ENCODE assay signal across 14 cellular contexts in genomic region chr15:67050522-67051087, GRCh38. TPM values are rescaled to one million over a fixed set of nuclear protein-coding genes. Genes with fewer than 3 reads are reported as not detected.
DNase-seq lines count a peak whose midpoint lies in the region; ATAC-seq and TF ChIP-seq lines count a peak whose summit lies in the region.
"Had no signal": no experiment of that assay in that cellular context is flagged by ENCODE, and none has a peak within 500 bp of the region (broad histone marks: within the 10 kb centered on the region; RNA-seq: fewer than 3 reads in every experiment).

No MANE protein-coding gene starts in this region.

- H3K79me1 ChIP-seq in mesenchymal stem cell (replicated peaks; ENCODE audit: low read length, poor library complexity, severe bottlenecking) = no peaks in the 10 kb centered on the region

- H2BK12ac ChIP-seq in mesenchymal stem cell (ENCODE audit: low read length in 2 of 2) = peak overlapping the region; percentile 44 to 60

- H3K4me3 ChIP-seq in ascending aorta (no peak overlapping the region), mesenchymal stem cell (ENCODE audit: insufficient read depth in 1 of 2, low read depth in 1 of 2, low read length in 2 of 2) (no peak overlapping the region), transverse colon (no peak overlapping the region)
- H3K4me3 ChIP-seq: lung, tibial nerve had no signal

- no peaks in the 10 kb centered on the region for H3K36me3 Mint-ChIP-seq in activated T-cell treated with anti-CD3 and anti-CD28 coated beads, Interleukin-2, amount 50 U/mL, for 72 hours (ENCODE audit: insufficient read depth in 2 of 2)
- H3K36me3 Mint-ChIP-seq: activated naive CD8-positive, alpha-beta T cell treated with anti-CD3 and anti-CD28 coated beads, Interleukin-2, amount 10 ng/mL, durations not matched to agents 7 days and 5 days; T-cell had no signal

- H3K18ac ChIP-seq in mesenchymal stem cell (ENCODE audit: low read depth in 1 of 2, low read length in 2 of 2) = peak overlapping the region in 1 of 2 experiments; percentile 7

- no peak for ATAC-seq in activated T-cell treated with anti-CD3 and anti-CD28 coated beads, Interleukin-2, amount 50 U/mL, for 72 hours (replicated peaks in 1 of 2)
- ATAC-seq in GM19035 (IDR thresholded peaks at IDR 0.05; ENCODE audit: unreplicated experiment) = no peak
- ATAC-seq: T-cell had no signal

- TF ChIP-seq POLR2A in transverse colon (IDR thresholded peaks at IDR 0.05) = no peak

- H3K27me3 ChIP-seq in ascending aorta (no peaks in the 10 kb centered on the region), mesenchymal stem cell (ENCODE audit: control insufficient read depth in 1 of 2, insufficient read depth in 1 of 2, low read length in 2 of 2) (no peaks in the 10 kb centered on the region), transverse colon (no peaks in the 10 kb centered on the region)
- H3K27me3 ChIP-seq: tibial nerve had no signal

- H3K4me1 Mint-ChIP-seq in activated T-cell treated with anti-CD3 and anti-CD28 coated beads, Interleukin-2, amount 50 U/mL, for 72 hours (ENCODE audit: low read depth) = peaks cover 20% of the 10 kb centered on the region

- intact Hi-C loops in ascending aorta (cut with DNase I) = no loop called here
- intact Hi-C loops in transverse colon (cut with DNase I; ENCODE audit: low total_unique reads) = no loop called here
- intact Hi-C loops in head of caudate nucleus (cut with DNase I) = no loop called here

- no peak overlapping the region for H2BK5ac ChIP-seq in mesenchymal stem cell (ENCODE audit: low read depth, low read length, poor library complexity, severe bottlenecking)

- in situ Hi-C loops in transverse colon (cut with MboI; ENCODE audit: low pct_ligation_motif_present in 1 of 4, low pct_unique_long_range_greater_than_20kb in 1 of 4, low sequenced_read_pairs in 3 of 4) = no loop called here

- peak overlapping the region; percentile 94 to 95 for H3K27ac ChIP-seq in ascending aorta
- no peak overlapping the region for H3K27ac ChIP-seq in mesenchymal stem cell (ENCODE audit: low read length, poor library complexity, severe bottlenecking)
- H3K27ac ChIP-seq in transverse colon = peak overlapping the region; percentile 87 to 90 (median 88)
- H3K27ac ChIP-seq: HL-60 had no signal

- no peak overlapping the region for H4K91ac ChIP-seq in mesenchymal stem cell (ENCODE audit: low read length)

- H3K4me1 ChIP-seq in ascending aorta (peaks cover 12 to 50% of the 10 kb centered on the region in 2 donors), mesenchymal stem cell (ENCODE audit: control insufficient read depth, insufficient read depth, low read depth, low read length) (peaks cover 21% of the 10 kb centered on the region), transverse colon (peaks cover 28 to 41% (median 30%) of the 10 kb centered on the region in 4 donors)

- H3K23ac ChIP-seq in mesenchymal stem cell (ENCODE audit: low read length in 2 of 2) = no peak overlapping the region

- TF ChIP-seq EP300 in transverse colon (IDR thresholded peaks at IDR 0.05; ENCODE audit: low read depth) = no peak

- no peak overlapping the region for H3K4me2 ChIP-seq in mesenchymal stem cell (ENCODE audit: low read length, poor library complexity, severe bottlenecking)

- WGBS in mesenchymal stem cell = 27% methylated on average over 3 of the region's 5 CpGs
- WGBS in transverse colon (ENCODE audit: low coverage in 1 of 2), 2 donors = 17 to 29% methylated on average over 4 of the region's 5 CpGs

- H2BK15ac ChIP-seq in mesenchymal stem cell (ENCODE audit: low read depth, poor library complexity, severe bottlenecking) = no peak overlapping the region

- peak overlapping the region; percentile 64 for H3K27ac Mint-ChIP-seq in activated T-cell treated with anti-CD3 and anti-CD28 coated beads, Interleukin-2, amount 50 U/mL, for 72 hours
- H3K27ac Mint-ChIP-seq: activated naive CD8-positive, alpha-beta T cell treated with anti-CD3 and anti-CD28 coated beads, Interleukin-2, amount 10 ng/mL, durations not matched to agents 7 days and 5 days had no signal

- no peak overlapping the region for H3K9ac ChIP-seq in mesenchymal stem cell (ENCODE audit: low read length)

- peaks cover 7% of the 10 kb centered on the region for H3K27me3 Mint-ChIP-seq in activated T-cell treated with anti-CD3 and anti-CD28 coated beads, Interleukin-2, amount 50 U/mL, for 72 hours (ENCODE audit: low read depth)
- H3K27me3 Mint-ChIP-seq: T-cell had no signal

- H3K9me3 ChIP-seq in ascending aorta (no peaks in the 10 kb centered on the region), mesenchymal stem cell (ENCODE audit: control insufficient read depth, low read length) (no peaks in the 10 kb centered on the region), transverse colon (no peaks in the 10 kb centered on the region)
- H3K9me3 ChIP-seq: tibial nerve had no signal

- H3K4me3 Mint-ChIP-seq in activated T-cell treated with anti-CD3 and anti-CD28 coated beads, Interleukin-2, amount 50 U/mL, for 72 hours = no peak overlapping the region
- H3K4me3 Mint-ChIP-seq: activated naive CD8-positive, alpha-beta T cell treated with anti-CD3 and anti-CD28 coated beads, Interleukin-2, amount 10 ng/mL, durations not matched to agents 7 days and 5 days; T-cell had no signal

- no peak for TF ChIP-seq CTCF in ascending aorta (IDR thresholded peaks at IDR 0.05)
- TF ChIP-seq CTCF in transverse colon (IDR thresholded peaks at IDR 0.05) = no peak

- H2AK5ac ChIP-seq in mesenchymal stem cell (ENCODE audit: low read length, severe bottlenecking) = no peak overlapping the region

- H3K14ac ChIP-seq in mesenchymal stem cell (ENCODE audit: low read length in 2 of 2) = no peak overlapping the region

- H2BK120ac ChIP-seq in mesenchymal stem cell (ENCODE audit: low read depth, low read length) = no peak overlapping the region

- DNase-seq in activated T-cell treated with anti-CD3 and anti-CD28 coated beads, Interleukin-2, amount 50 U/mL, for 72 hours = no peak
- no peak for DNase-seq in activated T-cell treated with anti-CD3 and anti-CD28 coated beads, Interleukin-2, amount 50 U/mL, for 48 hours
- DNase-seq in ascending aorta (ENCODE audit: low spot score in 2 of 2) (peak in 1 of 2 donors; percentile 62), mesenchymal stem cell (no peak), transverse colon (no peak), GF-D8 (lab: John Stamatoyannopoulos, UW) (no peak), head of caudate nucleus (no peak)
- DNase-seq: activated naive CD8-positive, alpha-beta T cell treated with anti-CD3 and anti-CD28 coated beads, Interleukin-2, amount 10 ng/mL, durations not matched to agents 7 days and 5 days; NCI-H748 treated with DMSO at 0.1 percent for 48 hours; T-cell had no signal

- H2AFZ ChIP-seq in mesenchymal stem cell (ENCODE audit: low read depth, low read length) = no peak overlapping the region

- H3K9me3 Mint-ChIP-seq in activated T-cell treated with anti-CD3 and anti-CD28 coated beads, Interleukin-2, amount 50 U/mL, for 72 hours = no peaks in the 10 kb centered on the region
- H3K9me3 Mint-ChIP-seq: activated naive CD8-positive, alpha-beta T cell treated with anti-CD3 and anti-CD28 coated beads, Interleukin-2, amount 10 ng/mL, durations not matched to agents 7 days and 5 days; T-cell had no signal

- no peak overlapping the region for H4K8ac ChIP-seq in mesenchymal stem cell (ENCODE audit: low read length)

- H3K36me3 ChIP-seq in ascending aorta = no peaks in the 10 kb centered on the region
- H3K36me3 ChIP-seq in mesenchymal stem cell (ENCODE audit: control insufficient read depth in 1 of 2, insufficient read depth in 2 of 2, low read depth in 1 of 2, low read length in 2 of 2) = no peaks in the 10 kb centered on the region
- no peaks in the 10 kb centered on the region for H3K36me3 ChIP-seq in transverse colon
- H3K36me3 ChIP-seq: tibial nerve had no signal

- H3K4ac ChIP-seq in mesenchymal stem cell (ENCODE audit: low read depth in 1 of 2, low read length in 2 of 2) = peak overlapping the region in 1 of 2 experiments; percentile 57

RNA-seq across cellular contexts. Expression of gene SMAD3, which starts 14.8 kb away (rescaled TPM):
- 10 to 100 TPM; 47.4 to 68.9 TPM for total RNA-seq in activated T-cell treated with anti-CD3 and anti-CD28 coated beads, Interleukin-2, amount 50 U/mL, for 72 hours
- total RNA-seq in ascending aorta = 89.3 TPM
- 126 TPM for polyA plus RNA-seq in mesenchymal stem cell (2013, experiment 1 of 2)
- polyA plus RNA-seq in mesenchymal stem cell (2013, experiment 2 of 2) = 125 TPM
- 10 to 100 TPM; 30.9 to 65.1 (median 57.0) TPM for total RNA-seq in transverse colon
